In the genomic region with DNA sequence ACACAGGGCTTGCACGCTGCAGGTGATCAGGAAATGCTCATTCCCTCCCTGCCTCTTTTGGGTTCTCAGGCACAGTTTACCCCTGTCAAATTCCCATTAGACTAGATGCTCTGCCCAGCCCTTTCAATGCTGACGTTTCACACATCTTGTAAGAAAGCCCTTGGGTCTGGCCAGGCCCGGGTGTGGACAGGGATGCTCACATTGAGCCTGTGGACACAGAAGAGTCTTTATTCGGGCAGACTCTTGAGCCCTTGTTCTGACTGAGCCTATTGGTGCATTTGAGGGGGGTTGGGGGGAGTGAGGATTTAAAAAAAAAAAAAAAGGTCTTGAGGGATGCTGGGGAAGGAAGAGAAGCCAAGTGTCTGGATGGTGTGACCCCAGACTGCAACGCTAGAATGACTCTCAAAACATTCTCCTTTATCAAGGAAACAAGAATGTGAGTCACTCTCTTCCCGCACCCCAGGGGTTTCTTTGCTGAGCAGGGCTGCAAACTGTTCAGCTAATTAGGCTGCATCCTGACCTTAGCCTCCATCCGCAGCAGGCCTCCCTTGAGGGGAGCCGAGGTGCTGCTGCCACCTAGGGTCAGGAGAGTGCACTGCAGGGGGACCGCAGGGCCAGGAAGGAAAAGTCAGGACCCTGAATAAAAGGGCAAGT, we compare ENCODE assay signal across 1 cellular context.
TF ChIP-seq lines count a peak whose summit lies in the region.

No MANE protein-coding gene starts in this region.

TF ChIP-seq in HCT116, 20 proteins besides CTCF, POLR2A, EP300 and RAD21 (continued from another document):
- TF ChIP-seq, protein P1, sequence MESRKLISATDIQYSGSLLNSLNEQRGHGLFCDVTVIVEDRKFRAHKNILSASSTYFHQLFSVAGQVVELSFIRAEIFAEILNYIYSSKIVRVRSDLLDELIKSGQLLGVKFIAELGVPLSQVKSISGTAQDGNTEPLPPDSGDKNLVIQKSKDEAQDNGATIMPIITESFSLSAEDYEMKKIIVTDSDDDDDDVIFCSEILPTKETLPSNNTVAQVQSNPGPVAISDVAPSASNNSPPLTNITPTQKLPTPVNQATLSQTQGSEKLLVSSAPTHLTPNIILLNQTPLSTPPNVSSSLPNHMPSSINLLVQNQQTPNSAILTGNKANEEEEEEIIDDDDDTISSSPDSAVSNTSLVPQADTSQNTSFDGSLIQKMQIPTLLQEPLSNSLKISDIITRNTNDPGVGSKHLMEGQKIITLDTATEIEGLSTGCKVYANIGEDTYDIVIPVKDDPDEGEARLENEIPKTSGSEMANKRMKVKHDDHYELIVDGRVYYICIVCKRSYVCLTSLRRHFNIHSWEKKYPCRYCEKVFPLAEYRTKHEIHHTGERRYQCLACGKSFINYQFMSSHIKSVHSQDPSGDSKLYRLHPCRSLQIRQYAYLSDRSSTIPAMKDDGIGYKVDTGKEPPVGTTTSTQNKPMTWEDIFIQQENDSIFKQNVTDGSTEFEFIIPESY (IDR thresholded peaks at IDR 0.05; ENCODE audit: extremely low read depth, insufficient replicate concordance, low read length) = no peak
- no peak for TF ChIP-seq ZFX (IDR thresholded peaks at IDR 0.05)
- TF ChIP-seq CBX3 (IDR thresholded peaks at IDR 0.05; ENCODE audit: low read depth) = no peak
- TF ChIP-seq SRF (IDR thresholded peaks at IDR 0.05; ENCODE audit: low read depth) = no peak
